24 cellular contexts compared by ENCODE assay signal in the genomic region with DNA sequence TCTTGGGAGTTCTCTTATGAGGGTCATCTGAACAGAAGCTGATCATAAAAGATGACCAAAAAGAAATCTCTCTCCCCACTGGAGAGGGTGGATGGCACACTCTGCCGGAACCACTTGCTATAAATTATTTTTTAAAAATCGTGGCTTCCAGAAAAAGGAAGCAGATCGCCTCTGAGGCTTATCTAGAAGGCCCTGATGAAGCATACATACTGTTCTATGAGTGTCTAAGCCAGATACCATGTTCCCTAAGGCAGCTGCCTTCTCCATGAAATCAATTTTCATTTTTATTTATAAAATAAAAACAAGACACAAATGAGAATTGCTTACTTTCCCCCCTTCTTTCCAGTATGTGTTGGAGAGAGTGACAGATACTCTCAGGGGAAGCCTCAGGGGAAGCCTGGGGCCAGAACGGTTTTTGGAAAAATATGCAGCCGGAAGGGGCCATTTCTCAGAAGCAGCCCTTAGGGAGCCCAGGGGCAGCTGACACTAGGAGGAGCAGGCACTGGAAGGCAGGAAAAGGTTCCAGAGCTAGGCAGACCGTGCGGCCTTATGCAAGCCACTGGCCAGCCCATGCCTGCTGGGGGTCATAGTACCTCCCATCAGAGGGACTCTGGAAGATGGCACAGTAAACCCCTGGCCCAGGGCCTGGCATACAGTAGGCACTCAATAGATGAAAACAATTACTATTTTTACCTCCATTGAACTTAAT.
A peak's percentile ranks its signal among the peaks of the same experiment; 100 is the strongest.
DNase-seq lines count a peak whose midpoint lies in the region; ATAC-seq and TF ChIP-seq lines count a peak whose summit lies in the region.
"Had no signal": no experiment of that assay in that cellular context is flagged by ENCODE, and none has a peak within 500 bp of the region (broad histone marks: within the 10 kb centered on the region; RNA-seq: fewer than 3 reads in every experiment).

No MANE protein-coding gene starts in this region.

- no peak for TF ChIP-seq POLR2A in vagina (IDR thresholded peaks at IDR 0.05)

- H3K4me1 ChIP-seq in right atrium auricular region = peaks cover 0 to 1% of the 10 kb centered on the region in 2 donors
- peaks cover 2% of the 10 kb centered on the region for H3K4me1 ChIP-seq in mesendoderm (ENCODE audit: control insufficient read depth, low read depth, low read length)
- peaks cover under 1 to 5% of the 10 kb centered on the region in 2 donors for H3K4me1 ChIP-seq in left lung
- H3K4me1 ChIP-seq in vagina = peaks cover 2% of the 10 kb centered on the region

- H3K23ac ChIP-seq in mesendoderm (ENCODE audit: low read length) = no peak overlapping the region

- peak overlapping the region; percentile 39 for H3K56ac ChIP-seq in mesendoderm (ENCODE audit: low read length)

- no peak overlapping the region for H4K5ac ChIP-seq in mesendoderm (ENCODE audit: low read length)

- H3K4me3 Mint-ChIP-seq in chondrocyte (ENCODE audit: unreplicated experiment) = no peak overlapping the region
- H3K4me3 Mint-ChIP-seq: activated CD4-positive, alpha-beta memory T cell treated with anti-CD3 and anti-CD28 coated beads, Interleukin-2, amount 10 ng/mL, durations not matched to agents 7 days and 5 days; activated T-helper 1 cell treated with anti-CD3 and anti-CD28 coated beads, Interleukin-12 subunit alpha, Interleukin-12 subunit beta, Interleukin-2, Interleukin-4 antibody, amounts not matched to agents 30 ng/mL and 10 ng/mL and 1 ng/mL, durations not matched to agents 14 hours and 24 hours and 36 hours; T-helper 1 cell treated with Interleukin-12 subunit alpha and Interleukin-12 subunit beta and Interleukin-4 antibody, amounts not matched to agents 30 μg/mL and 1 μg/mL, for 36 hours had no signal

- intact Hi-C loops in Right ventricle myocardium superior (cut with DNase I) (loop anchor here (10.0 kb wide), 1 partner anchor 131 kb away; a partner anchor contains a TSS), left lung (cut with DNase I) (no loop called here), vagina (cut with DNase I) (no loop called here)

- no peaks in the 10 kb centered on the region for H3K79me1 ChIP-seq in mesendoderm (ENCODE audit: low read length)

- peak overlapping the region; percentile 9 for H2BK15ac ChIP-seq in mesendoderm (replicated peaks; ENCODE audit: low read depth)

- no peak overlapping the region for H2BK120ac ChIP-seq in mesendoderm (ENCODE audit: low read depth, low read length)

- H3K9me3 ChIP-seq in right atrium auricular region (peaks cover 5 to 13% of the 10 kb centered on the region in 2 donors), left lung (peaks cover 0 to 18% of the 10 kb centered on the region in 2 donors), vagina (no peaks in the 10 kb centered on the region)
- H3K9me3 ChIP-seq: right lobe of liver had no signal

- peak overlapping the region; percentile 46 for H3K18ac ChIP-seq in mesendoderm (ENCODE audit: low read length)

- no peak overlapping the region for H3K4me3 ChIP-seq in right atrium auricular region
- H3K4me3 ChIP-seq in mesendoderm (ENCODE audit: low read length) = no peak overlapping the region
- H3K4me3 ChIP-seq in left lung = no peak overlapping the region
- H3K4me3 ChIP-seq in vagina = no peak overlapping the region
- H3K4me3 ChIP-seq: right lobe of liver, SK-N-MC, upper lobe of right lung had no signal

- no peak overlapping the region for H2AK5ac ChIP-seq in mesendoderm (ENCODE audit: low read length)

- no peak overlapping the region for H2BK5ac ChIP-seq in mesendoderm (ENCODE audit: low read length)

- H3K4me1 Mint-ChIP-seq in chondrocyte (ENCODE audit: low read depth) = peaks cover 13% of the 10 kb centered on the region

- DNase-seq in Right ventricle myocardium superior = peak; percentile 61
- DNase-seq in right atrium auricular region (ENCODE audit: low spot score) = no peak
- DNase-seq in chondrocyte (ENCODE audit: low spot score) = no peak
- DNase-seq in mesendoderm = no peak
- no peak for DNase-seq in left lung
- no peak for DNase-seq in vagina (ENCODE audit: extremely low spot score in 2 of 2)
- no peak for DNase-seq in NAMALWA (ENCODE audit: low spot score)
- DNase-seq: activated CD4-positive, alpha-beta memory T cell treated with anti-CD3 and anti-CD28 coated beads, Interleukin-2, amount 10 ng/mL, durations not matched to agents 7 days and 5 days; activated CD4-positive, alpha-beta T cell treated with anti-CD3 and anti-CD28 coated beads for 1 hour; activated CD8-positive, alpha-beta memory T cell treated with anti-CD3 and anti-CD28 coated beads, Interleukin-2, amount 50 U/mL, for 48 hours; activated naive CD4-positive, alpha-beta T cell treated with Interleukin-2 at 50 U/mL for 16 hours; brain microvascular endothelial cell; hippocampal formation; IMR-90; NCI-H146; NCI-H748 treated with DMSO at 0.1 percent for 48 hours; right lobe of liver; stimulated activated CD4-positive, alpha-beta T cell treated with anti-CD3 and anti-CD28 coated beads, Interleukin-4, amount 100 ng/mL, for 24 hours; substantia nigra; upper lobe of right lung had no signal

- peak overlapping the region in 1 of 2 donors; percentile 1 for H3K27ac ChIP-seq in right atrium auricular region
- H3K27ac ChIP-seq in mesendoderm (ENCODE audit: low read depth, low read length) = no peak overlapping the region
- H3K27ac ChIP-seq in left lung = no peak overlapping the region
- H3K27ac ChIP-seq in vagina = no peak overlapping the region
- H3K27ac ChIP-seq: brain microvascular endothelial cell, right lobe of liver, SK-N-MC, upper lobe of right lung had no signal

- H3K36me3 Mint-ChIP-seq in chondrocyte (ENCODE audit: low read depth) = peaks cover 3% of the 10 kb centered on the region

- no peak overlapping the region for H4K8ac ChIP-seq in mesendoderm (ENCODE audit: low read depth, low read length)

- H3K27ac Mint-ChIP-seq in chondrocyte (ENCODE audit: unreplicated experiment) = no peak overlapping the region
- H3K27ac Mint-ChIP-seq: activated CD4-positive, alpha-beta memory T cell treated with anti-CD3 and anti-CD28 coated beads, Interleukin-2, amount 10 ng/mL, durations not matched to agents 7 days and 5 days; activated T-helper 1 cell treated with anti-CD3 and anti-CD28 coated beads, Interleukin-12 subunit alpha, Interleukin-12 subunit beta, Interleukin-2, Interleukin-4 antibody, amounts not matched to agents 30 ng/mL and 10 ng/mL and 1 ng/mL, durations not matched to agents 14 hours and 24 hours and 36 hours; T-helper 1 cell treated with Interleukin-12 subunit alpha and Interleukin-12 subunit beta and Interleukin-4 antibody, amounts not matched to agents 30 μg/mL and 1 μg/mL, for 36 hours had no signal

- H3K36me3 ChIP-seq in right atrium auricular region = no peaks in the 10 kb centered on the region
- no peaks in the 10 kb centered on the region for H3K36me3 ChIP-seq in mesendoderm (ENCODE audit: control insufficient read depth, insufficient read depth, low read length)
- H3K36me3 ChIP-seq in left lung = peaks cover 0 to 5% of the 10 kb centered on the region in 2 donors
- no peaks in the 10 kb centered on the region for H3K36me3 ChIP-seq in vagina
- H3K36me3 ChIP-seq: brain microvascular endothelial cell, right lobe of liver, upper lobe of right lung had no signal

- H3K27me3 Mint-ChIP-seq in chondrocyte (ENCODE audit: low read depth) = no peaks in the 10 kb centered on the region
- H3K27me3 Mint-ChIP-seq: activated CD4-positive, alpha-beta memory T cell treated with anti-CD3 and anti-CD28 coated beads, Interleukin-2, amount 10 ng/mL, durations not matched to agents 7 days and 5 days had no signal

- no CpG with 5 or more reads among the region's 7 CpGs for WGBS in mesendoderm (ENCODE audit: extremely low coverage, insufficient coverage, low lambda C conversion rate)

- H3K27me3 ChIP-seq in right atrium auricular region (no peaks in the 10 kb centered on the region), mesendoderm (ENCODE audit: insufficient read depth, low read length, poor library complexity) (no peaks in the 10 kb centered on the region), left lung (no peaks in the 10 kb centered on the region), vagina (no peaks in the 10 kb centered on the region)
- H3K27me3 ChIP-seq: brain microvascular endothelial cell, right lobe of liver, upper lobe of right lung had no signal

- no peak for TF ChIP-seq CTCF in right atrium auricular region (IDR thresholded peaks at IDR 0.05)
- peak; percentile 34 for TF ChIP-seq CTCF in chondrocyte (IDR thresholded peaks at IDR 0.05)
- no peak for TF ChIP-seq CTCF in left lung (IDR thresholded peaks at IDR 0.05)
- TF ChIP-seq CTCF in vagina (IDR thresholded peaks at IDR 0.05) = no peak

- peaks cover 3% of the 10 kb centered on the region for H3K9me3 Mint-ChIP-seq in chondrocyte (ENCODE audit: low read depth)

- ATAC-seq in Right ventricle myocardium superior (ENCODE audit: poor library complexity) (peak; percentile 64), HG02852 (IDR thresholded peaks at IDR 0.05; ENCODE audit: unreplicated experiment) (no peak), left lung (no peak)
- ATAC-seq: upper lobe of right lung had no signal

- H3K79me2 ChIP-seq in mesendoderm (ENCODE audit: control insufficient read depth, insufficient read depth, low read length) = no peaks in the 10 kb centered on the region

- no peak overlapping the region for H3K4me2 ChIP-seq in mesendoderm (ENCODE audit: low read length)

- H3K4ac ChIP-seq in mesendoderm (ENCODE audit: low read depth, low read length) = no peak overlapping the region

- H3K9ac ChIP-seq in mesendoderm (ENCODE audit: low read length) = no peak overlapping the region
